In the genomic region with DNA sequence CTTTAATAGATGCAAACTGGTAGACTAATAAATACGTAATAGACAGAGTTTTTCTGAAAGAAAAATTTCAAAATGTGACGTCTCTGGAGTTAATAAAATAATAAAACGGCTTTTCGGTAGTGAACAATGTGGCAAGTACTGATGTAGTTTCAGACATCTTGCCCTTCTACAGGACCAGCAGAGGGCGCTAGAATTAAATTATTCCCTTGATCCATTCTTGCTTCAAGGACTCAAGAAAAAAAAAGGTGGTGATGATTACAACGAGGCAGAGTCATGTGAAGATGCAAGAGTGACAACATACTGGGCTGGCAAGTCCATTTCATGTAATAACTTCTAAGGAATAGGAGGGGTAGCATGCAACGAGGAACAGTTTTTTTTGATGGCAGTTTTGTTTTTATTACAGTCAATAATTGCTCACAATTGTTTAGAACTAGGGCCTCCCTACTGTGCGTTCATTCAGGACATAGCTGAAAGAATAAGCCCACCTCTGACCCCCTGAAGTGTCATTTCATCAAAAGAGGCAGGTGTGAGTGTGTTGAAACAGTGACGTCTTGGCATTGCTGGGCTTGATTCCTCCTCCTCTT, we compare ENCODE assay signal across 8 cellular contexts.
DNase-seq lines count a peak whose midpoint lies in the region; ATAC-seq and TF ChIP-seq lines count a peak whose summit lies in the region.

No MANE protein-coding gene starts in this region.

- intact Hi-C loops in dorsolateral prefrontal cortex (cut with DNase I): loop anchor here (2.0 to 10.0 kb wide), 7 partner anchors 50 to 500 kb away; no protein-coding TSS in a partner anchor
- intact Hi-C loops in upper lobe of right lung (cut with DNase I): loop anchor here (10.0 kb wide), 1 partner anchor 420 kb away; no protein-coding TSS in a partner anchor

- no peaks in the 10 kb centered on the region for H4K20me1 ChIP-seq in Loucy (ENCODE audit: insufficient read depth, low read length, poor library complexity, severe bottlenecking)

- H3K27ac ChIP-seq in dorsolateral prefrontal cortex (no peak overlapping the region), upper lobe of right lung (no peak overlapping the region)

- peak; percentile 34 for DNase-seq in activated CD4-positive, alpha-beta T cell treated with anti-CD3 and anti-CD28 coated beads for 48 hours
- DNase-seq in activated CD4-positive, alpha-beta T cell treated with anti-CD3 and anti-CD28 coated beads, Interleukin-2, amount 50 U/mL, for 1 hour: no peak
- DNase-seq in OCI-M1 (lab: John Stamatoyannopoulos, UW): peak; percentile 83
- DNase-seq in dorsolateral prefrontal cortex: peak in 3 of 10 donors; percentile 11 to 61 (median 38)
- peak; percentile 75 to 80 for DNase-seq in lung microvascular endothelial cell (ENCODE audit: low read depth in 2 of 2)
- no peak for DNase-seq in upper lobe of right lung

- H3K4me2 ChIP-seq in Loucy (ENCODE audit: low read depth, low read length, poor library complexity, severe bottlenecking): no peak overlapping the region

- H3K4me1 ChIP-seq in Loucy (ENCODE audit: insufficient read depth, low read length, poor library complexity, severe bottlenecking) (no peaks in the 10 kb centered on the region), upper lobe of right lung (no peaks in the 10 kb centered on the region)

- H3K36me3 ChIP-seq in Loucy (ENCODE audit: insufficient read depth, low read length): no peaks in the 10 kb centered on the region
- no peaks in the 10 kb centered on the region for H3K36me3 ChIP-seq in upper lobe of right lung

- no peak overlapping the region for H2AFZ ChIP-seq in Loucy (ENCODE audit: low read length)

- no peak overlapping the region for H3K9ac ChIP-seq in Loucy (ENCODE audit: low read depth, low read length, poor library complexity, severe bottlenecking)

- TF ChIP-seq CTCF in Loucy (conservative IDR thresholded peaks at IDR 0.05; ENCODE audit: low read length) (peak; percentile 91), dorsolateral prefrontal cortex (IDR thresholded peaks at IDR 0.05 in 54 of 56, conservative IDR thresholded peaks at IDR 0.05 in 2 of 56; ENCODE audit: low read depth in 1 of 56, partially characterized antibody in 56 of 56) (peak; percentile 77 to 98 (median 88)), upper lobe of right lung (IDR thresholded peaks at IDR 0.05) (peak; percentile 78)

- no peaks in the 10 kb centered on the region for H3K9me2 ChIP-seq in Loucy (replicated peaks; ENCODE audit: low read depth, low read length)

- no peaks in the 10 kb centered on the region for H3K79me2 ChIP-seq in Loucy (ENCODE audit: insufficient read depth, low read length)

- ATAC-seq in upper lobe of right lung (peak; percentile 79), HG03045 (IDR thresholded peaks at IDR 0.05; ENCODE audit: unreplicated experiment) (no peak)

- H3K9me3 ChIP-seq in Loucy (ENCODE audit: insufficient read depth, low read depth, low read length) (no peaks in the 10 kb centered on the region), upper lobe of right lung (no peaks in the 10 kb centered on the region)

- no peaks in the 10 kb centered on the region for H3K27me3 ChIP-seq in Loucy (ENCODE audit: insufficient read depth, low read length, poor library complexity, severe bottlenecking)
- no peaks in the 10 kb centered on the region for H3K27me3 ChIP-seq in dorsolateral prefrontal cortex
- H3K27me3 ChIP-seq in upper lobe of right lung: no peaks in the 10 kb centered on the region

- H3F3A ChIP-seq in Loucy (ENCODE audit: low read depth): no peaks in the 10 kb centered on the region

- H3K4me3 ChIP-seq in Loucy (ENCODE audit: low read length, poor library complexity, severe bottlenecking): no peak overlapping the region
- H3K4me3 ChIP-seq in dorsolateral prefrontal cortex: no peak overlapping the region
- no peak overlapping the region for H3K4me3 ChIP-seq in upper lobe of right lung

Comparison
In these comparisons a context has a peak if more than half of its experiments do, and no peak if none do; other contexts are left out.
1. DNase-seq: peak in activated CD4-positive, alpha-beta T cell treated with anti-CD3 and anti-CD28 coated beads for 48 hours (single experiment), OCI-M1 (single experiment) and lung microvascular endothelial cell (2 of 2); none in activated CD4-positive, alpha-beta T cell treated with anti-CD3 and anti-CD28 coated beads, Interleukin-2, amount 50 U/mL, for 1 hour (single experiment) and upper lobe of right lung (single experiment).
2. Peak in every context shown above with its lines, with median percentiles within 50 percentile points of each other: CTCF ChIP-seq.